In the genomic region with DNA sequence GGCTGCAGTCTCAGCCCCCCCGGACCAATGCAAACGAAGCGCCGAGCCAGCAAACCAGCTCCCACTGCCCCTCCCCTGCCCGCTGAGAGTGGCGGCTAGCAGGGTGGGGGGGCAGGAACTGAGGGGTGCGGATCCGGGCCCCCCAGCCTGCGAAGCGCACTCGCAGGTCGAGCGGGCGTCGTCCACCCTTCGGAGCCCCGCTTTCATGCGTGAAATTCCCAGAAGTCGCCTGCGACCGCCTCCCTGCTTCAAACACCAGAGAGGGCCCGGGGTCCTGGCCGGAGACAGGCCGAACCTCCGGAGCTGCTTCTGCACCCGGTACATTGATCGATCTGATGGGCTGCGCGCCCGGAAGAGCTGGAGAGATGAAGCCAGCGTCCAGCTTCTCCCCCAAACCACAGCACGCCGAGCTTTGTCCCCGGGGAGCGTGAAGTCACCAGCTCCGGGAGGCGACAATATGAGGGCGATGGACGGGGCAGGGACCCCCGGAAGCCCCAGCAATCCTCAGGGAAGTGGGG, we compare ENCODE assay signal across 8 cellular contexts. TPM values are rescaled to one million over a fixed set of nuclear protein-coding genes. Genes with fewer than 3 reads are reported as not detected.
A peak's percentile ranks its signal among the peaks of the same experiment; 100 is the strongest.
DNase-seq lines count a peak whose midpoint lies in the region; ATAC-seq and TF ChIP-seq lines count a peak whose summit lies in the region.

No MANE protein-coding gene starts in this region.

- no peaks in the 10 kb centered on the region for H3K9me3 ChIP-seq in right atrium auricular region
- H3K9me3 ChIP-seq in psoas muscle, result no peaks in the 10 kb centered on the region

- intact Hi-C loops in psoas muscle (cut with DNase I), result loop anchor here (1.0 to 10.0 kb wide), 4 partner anchors 52 to 286 kb away; partner anchors contain the start of genes DRG1 (in 2 of the 2) and EIF4ENIF1 (in 1 of the 2)

- ATAC-seq in psoas muscle (peak in 3 of 4 donors; percentile 1 to 24 (median 7)), GM18502 (IDR thresholded peaks at IDR 0.05; ENCODE audit: poor library complexity, unreplicated experiment) (no peak), HG03139 (IDR thresholded peaks at IDR 0.05; ENCODE audit: unreplicated experiment) (no peak)

- H3K27me3 ChIP-seq in right atrium auricular region (no peaks in the 10 kb centered on the region), psoas muscle (ENCODE audit: insufficient read depth in 3 of 3, low read length in 2 of 3) (no peaks in the 10 kb centered on the region)

- H3K27ac ChIP-seq in angular gyrus (ENCODE audit: low read depth, low read length) (peak overlapping the region; percentile 84), right atrium auricular region (peak overlapping the region; percentile 91 to 94), psoas muscle (peak overlapping the region; percentile 62)

- DNase-seq in EL, result peak; percentile 65
- DNase-seq in HUDEP-2 (lab: John Stamatoyannopoulos, UW; ENCODE audit: unreplicated experiment in 76 of 76), result peak in 63 of 76 experiments; percentile 10 to 79 (median 54)
- DNase-seq in right atrium auricular region (ENCODE audit: low spot score), result no peak
- DNase-seq in psoas muscle, result peak; percentile 49 to 77

- H3K4me1 ChIP-seq in right atrium auricular region (peaks cover 0 to 48% of the 10 kb centered on the region in 2 donors), psoas muscle (peaks cover 24% of the 10 kb centered on the region)

- H3K36me3 ChIP-seq in right atrium auricular region (peaks cover 10% of the 10 kb centered on the region), psoas muscle (ENCODE audit: insufficient read depth in 1 of 2, low read depth in 1 of 2) (peaks cover 0 to 13% of the 10 kb centered on the region in 2 donors)

- no peak for TF ChIP-seq CTCF in right atrium auricular region (IDR thresholded peaks at IDR 0.05)
- TF ChIP-seq CTCF in psoas muscle (IDR thresholded peaks at IDR 0.05), result no peak

- WGBS in psoas muscle, 3 donors, result 0% methylated on average over 37 to 40 of the region's 40 CpGs

- H3K4me3 ChIP-seq in right atrium auricular region (peak overlapping the region; percentile 61 to 77), psoas muscle (peak overlapping the region; percentile 81)

- peak; percentile 55 for TF ChIP-seq POLR2A in Raji (IDR thresholded peaks at IDR 0.05; ENCODE audit: insufficient read depth, low read depth, low read length)

RNA-seq across cellular contexts. Expression of gene PATZ1, which starts 0.6 kb away (rescaled TPM):
- total RNA-seq in right atrium auricular region (10 to 100 TPM in 1 of 2 donors, 1 to 10 TPM in 1; 9.2 to 15.5 TPM), psoas muscle (10 to 100 TPM in 3 of 4 donors, 1 to 10 TPM in 1; 7.4 to 14.2 (median 11.3) TPM)
- polyA plus RNA-seq in psoas muscle, result 1 to 10 TPM; 5.2 to 9.2 (median 7.3) TPM

RNA-seq across cellular contexts. Expression of gene DRG1, which starts 52.6 kb away (rescaled TPM):
- total RNA-seq in right atrium auricular region (10 to 100 TPM; 63.6 to 95.7 TPM), psoas muscle (10 to 100 TPM; 75.2 to 91.8 (median 85.6) TPM)
- 100 to 1,000 TPM in 1 of 3 donors, 10 to 100 TPM in 2; 89.9 to 101 (median 98.2) TPM for polyA plus RNA-seq in psoas muscle

RNA-seq across cellular contexts. Expression of gene PIK3IP1, which starts 54.5 kb away (rescaled TPM):
- 10 to 100 TPM; 14.6 to 17.6 TPM for total RNA-seq in right atrium auricular region
- 10 to 100 TPM in 1 of 4 donors, 1 to 10 TPM in 3; 3.4 to 11.6 (median 6.3) TPM for total RNA-seq in psoas muscle
- 10 to 100 TPM in 1 of 3 donors, 1 to 10 TPM in 2; 2.0 to 10.8 (median 8.4) TPM for polyA plus RNA-seq in psoas muscle

Comparison
In these comparisons a context has a peak if more than half of its experiments do, and no peak if none do; other contexts are left out.
1. ATAC-seq: peak in psoas muscle (3 of 4); none in GM18502 (single experiment) and HG03139 (single experiment).
2. Peak in every context shown above with its lines, with median percentiles within 50 percentile points of each other: H3K27ac ChIP-seq.